ENCODE assay signal across 20 cellular contexts in genomic region chr11:58639103-58639502, GRCh38.
"Had no signal": no experiment of that assay in that cellular context is flagged by ENCODE, and none has a peak within 500 bp of the region (broad histone marks: within the 10 kb centered on the region; RNA-seq: fewer than 3 reads in every experiment).

No MANE protein-coding gene starts in this region.

- ATAC-seq: left ventricle myocardium superior; lower lobe of right lung; naive thymus-derived CD8-positive, alpha-beta T cell; stimulated activated effector memory CD8-positive, alpha-beta T cell treated with anti-CD3 and anti-CD28 coated beads, Interleukin-12 subunit alpha, Interleukin-12 subunit beta, amount 100 ng/mL, for 72 hours had no signal

- H3K36me3 Mint-ChIP-seq: immature natural killer cell; naive thymus-derived CD8-positive, alpha-beta T cell; stimulated activated effector memory CD8-positive, alpha-beta T cell treated with anti-CD3 and anti-CD28 coated beads, Interleukin-12 subunit alpha, Interleukin-12 subunit beta, amount 100 ng/mL, for 72 hours had no signal

- H3K9me3 ChIP-seq: lower lobe of right lung, neutrophil, prostate gland, right atrium auricular region, sigmoid colon, thoracic aorta, tibial nerve, upper lobe of left lung had no signal

- H3K27me3 ChIP-seq: dorsolateral prefrontal cortex, neutrophil, right atrium auricular region, sigmoid colon, tibial nerve, upper lobe of left lung had no signal

- H3K36me3 ChIP-seq: lower lobe of right lung, neutrophil, prostate gland, right atrium auricular region, sigmoid colon, thoracic aorta, tibial nerve, upper lobe of left lung had no signal

- H3K4me3 ChIP-seq: dorsolateral prefrontal cortex, lower lobe of right lung, prostate gland, right atrium auricular region, sigmoid colon, thoracic aorta, tibial nerve, upper lobe of left lung had no signal

- H3K27me3 Mint-ChIP-seq: naive thymus-derived CD8-positive, alpha-beta T cell; stimulated activated naive CD8-positive, alpha-beta T cell treated with anti-CD3 and anti-CD28 coated beads, Interleukin-15, Interleukin-2, amounts not matched to agents 100 ng/mL and 50 ng/mL, for 24 hours had no signal

- DNase-seq: dorsolateral prefrontal cortex; effector CD4-positive, alpha-beta T cell; hypothalamus; immature natural killer cell; islet precursor cell; kidney glomerular epithelial cell; left ventricle myocardium superior; lower lobe of right lung; naive thymus-derived CD8-positive, alpha-beta T cell; sigmoid colon; stimulated activated CD4-positive, alpha-beta T cell treated with anti-CD3 and anti-CD28 coated beads, Interleukin-2, amount 100 ng/mL, for 24 hours; stimulated activated CD4-positive, alpha-beta T cell treated with anti-CD3 and anti-CD28 coated beads, Interleukin-4, amount 100 ng/mL, for 24 hours; upper lobe of left lung had no signal

- H3K9me3 Mint-ChIP-seq: immature natural killer cell; naive thymus-derived CD8-positive, alpha-beta T cell; stimulated activated effector memory CD8-positive, alpha-beta T cell treated with anti-CD3 and anti-CD28 coated beads, Interleukin-12 subunit alpha, Interleukin-12 subunit beta, amount 100 ng/mL, for 72 hours; stimulated activated naive CD8-positive, alpha-beta T cell treated with anti-CD3 and anti-CD28 coated beads, Interleukin-15, Interleukin-2, amounts not matched to agents 100 ng/mL and 50 ng/mL, for 24 hours had no signal

- H3K27ac Mint-ChIP-seq: stimulated activated effector memory CD8-positive, alpha-beta T cell treated with anti-CD3 and anti-CD28 coated beads, Interleukin-12 subunit alpha, Interleukin-12 subunit beta, amount 100 ng/mL, for 72 hours; stimulated activated naive CD8-positive, alpha-beta T cell treated with anti-CD3 and anti-CD28 coated beads, Interleukin-15, Interleukin-2, amounts not matched to agents 100 ng/mL and 50 ng/mL, for 24 hours had no signal

- H3K27ac ChIP-seq: lower lobe of right lung, neutrophil, prostate gland, right atrium auricular region, sigmoid colon, thoracic aorta, tibial nerve, upper lobe of left lung had no signal

- H3K4me1 ChIP-seq: prostate gland, right atrium auricular region had no signal

- H3K4me3 Mint-ChIP-seq: naive thymus-derived CD8-positive, alpha-beta T cell; stimulated activated effector memory CD8-positive, alpha-beta T cell treated with anti-CD3 and anti-CD28 coated beads, Interleukin-12 subunit alpha, Interleukin-12 subunit beta, amount 100 ng/mL, for 72 hours; stimulated activated naive CD8-positive, alpha-beta T cell treated with anti-CD3 and anti-CD28 coated beads, Interleukin-15, Interleukin-2, amounts not matched to agents 100 ng/mL and 50 ng/mL, for 24 hours had no signal
